ENCODE assay signal across 1 cellular context in genomic region chr20:2798814-2799213, GRCh38.
TF ChIP-seq lines count a peak whose summit lies in the region.

No MANE protein-coding gene starts in this region.

TF ChIP-seq in H1, 55 proteins besides CTCF, POLR2A, EP300 and RAD21:
- TF ChIP-seq SUZ12 (IDR thresholded peaks at IDR 0.05; ENCODE audit: low read length) = no peak
- TF ChIP-seq BCL11A (IDR thresholded peaks at IDR 0.05; ENCODE audit: low read depth in 2 of 2, low read length in 2 of 2) = no peak
- no peak for TF ChIP-seq CBX5 (IDR thresholded peaks at IDR 0.05; ENCODE audit: low read depth, low read length)
- TF ChIP-seq ATF3 (IDR thresholded peaks at IDR 0.05; ENCODE audit: insufficient read depth, low read depth, low read length) = no peak
- no peak for TF ChIP-seq FOSL1 (IDR thresholded peaks at IDR 0.05; ENCODE audit: insufficient read depth, low read depth, low read length)
- TF ChIP-seq TBP (IDR thresholded peaks at IDR 0.05; ENCODE audit: low read depth, low read length) = no peak
- TF ChIP-seq TAF1 (IDR thresholded peaks at IDR 0.05; ENCODE audit: low read depth, low read length) = no peak
- no peak for TF ChIP-seq CBX8 (IDR thresholded peaks at IDR 0.05; ENCODE audit: borderline replicate concordance, low read depth, low read length)
- TF ChIP-seq SIX5 (IDR thresholded peaks at IDR 0.05; ENCODE audit: low read depth, low read length) = no peak
- no peak for TF ChIP-seq SRF (IDR thresholded peaks at IDR 0.05; ENCODE audit: low read depth, low read length)
- no peak for TF ChIP-seq CHD1 (IDR thresholded peaks at IDR 0.05; ENCODE audit: low read depth, low read length)
- no peak for TF ChIP-seq JUND (IDR thresholded peaks at IDR 0.05; ENCODE audit: low read length)
- TF ChIP-seq CTBP2 (IDR thresholded peaks at IDR 0.05; ENCODE audit: borderline replicate concordance, insufficient read depth, insufficient read length, low read length) = no peak
- TF ChIP-seq KDM1A (IDR thresholded peaks at IDR 0.05; ENCODE audit: borderline replicate concordance, low read length) = no peak
- TF ChIP-seq CHD2 (IDR thresholded peaks at IDR 0.05; ENCODE audit: low read length) = no peak
- TF ChIP-seq MAFK (IDR thresholded peaks at IDR 0.05; ENCODE audit: low read depth, low read length) = no peak
